ENCODE assay signal across 13 cellular contexts in genomic region chr11:78131956-78132355, GRCh38. TPM values are rescaled to one million over a fixed set of nuclear protein-coding genes. Genes with fewer than 3 reads are reported as not detected.
A peak's percentile ranks its signal among the peaks of the same experiment; 100 is the strongest.
DNase-seq lines count a peak whose midpoint lies in the region; ATAC-seq and TF ChIP-seq lines count a peak whose summit lies in the region.
"Had no signal": no experiment of that assay in that cellular context is flagged by ENCODE, and none has a peak within 500 bp of the region (broad histone marks: within the 10 kb centered on the region; RNA-seq: fewer than 3 reads in every experiment).

No MANE protein-coding gene starts in this region.

- H3K23ac ChIP-seq in IMR-90 (ENCODE audit: low read depth, low read length): no peak overlapping the region

- no peak overlapping the region for H3K14ac ChIP-seq in IMR-90 (replicated peaks; ENCODE audit: low read depth, low read length)

- no peak for TF ChIP-seq RAD21 in IMR-90 (IDR thresholded peaks at IDR 0.05; ENCODE audit: low read length)

- intact Hi-C loops in IMR-90 (cut with micrococcal nuclease): no loop called here

- H2BK20ac ChIP-seq in IMR-90 (ENCODE audit: low read depth, low read length): no peak overlapping the region

- no peaks in the 10 kb centered on the region for H3K27me3 ChIP-seq in IMR-90 (ENCODE audit: control insufficient read depth, insufficient read depth, low read length)
- H3K27me3 ChIP-seq: BE2C, sigmoid colon, suprapubic skin had no signal

- no peak overlapping the region for H3K4me3 ChIP-seq in IMR-90 (ENCODE audit: insufficient read depth, low read depth, low read length)
- H3K4me3 ChIP-seq: sigmoid colon, suprapubic skin had no signal

- H4K8ac ChIP-seq in IMR-90 (ENCODE audit: low read depth in 2 of 2, low read length in 2 of 2): no peak overlapping the region

- ATAC-seq in IMR-90 (ENCODE audit: low read depth): peak; percentile 75
- ATAC-seq: activated naive CD8-positive, alpha-beta T cell treated with anti-CD3 and anti-CD28 coated beads, Interleukin-2, amount 50 U/mL, for 24 hours; SK-N-SH treated with all-trans-retinoic acid at 6 μM for 48 hours had no signal

- no peak for TF ChIP-seq POLR2A in IMR-90 (IDR thresholded peaks at IDR 0.05; ENCODE audit: low read depth, low read length)

- no peak for TF ChIP-seq CTCF in IMR-90 (conservative IDR thresholded peaks at IDR 0.05; ENCODE audit: low read depth, low read length)
- no peak for TF ChIP-seq CTCF in mesothelial cell of epicardium (IDR thresholded peaks at IDR 0.05; ENCODE audit: unreplicated experiment)

- H3K9me3 Mint-ChIP-seq in mesothelial cell of epicardium: peaks cover 3% of the 10 kb centered on the region
- H3K9me3 Mint-ChIP-seq: activated naive CD8-positive, alpha-beta T cell treated with anti-CD3 and anti-CD28 coated beads, Interleukin-2, amount 50 U/mL, for 24 hours had no signal

- no peaks in the 10 kb centered on the region for H4K20me1 ChIP-seq in IMR-90 (ENCODE audit: insufficient read depth, low read length)

- H3K9ac ChIP-seq in IMR-90 (ENCODE audit: low read depth, low read length): no peak overlapping the region

- peaks cover 11 to 32% of the 10 kb centered on the region in 2 experiments for H3K79me1 ChIP-seq in IMR-90 (ENCODE audit: low read depth in 1 of 2, low read length in 2 of 2)

- H3K27ac ChIP-seq in IMR-90 (ENCODE audit: insufficient read depth, low read length) (no peak overlapping the region), epithelial cell of prostate (peak overlapping the region; percentile 49)
- H3K27ac ChIP-seq: sigmoid colon, suprapubic skin had no signal

- no peak overlapping the region for H2AFZ ChIP-seq in IMR-90 (replicated peaks; ENCODE audit: low read length, poor library complexity)

- H2AK9ac ChIP-seq in IMR-90 (replicated peaks; ENCODE audit: low read depth, low read length, poor library complexity): no peak overlapping the region

- no peak overlapping the region for H3K4me2 ChIP-seq in IMR-90 (ENCODE audit: low read depth, low read length)

- H3K27ac Mint-ChIP-seq in mesothelial cell of epicardium: no peak overlapping the region
- H3K27ac Mint-ChIP-seq: activated naive CD8-positive, alpha-beta T cell treated with anti-CD3 and anti-CD28 coated beads, Interleukin-2, amount 50 U/mL, for 24 hours had no signal

- 100% methylated on average over 1 of the region's 3 CpGs; no CpG with 5 or more reads in 1 of the 2 experiments for WGBS in IMR-90 (ENCODE audit: extremely low coverage in 2 of 2, insufficient read length in 1 of 2), 2 experiments

- no peak overlapping the region for H3K4ac ChIP-seq in IMR-90 (ENCODE audit: low read depth, low read length)

- no peak overlapping the region for H3K4me3 Mint-ChIP-seq in mesothelial cell of epicardium
- H3K4me3 Mint-ChIP-seq: activated naive CD8-positive, alpha-beta T cell treated with anti-CD3 and anti-CD28 coated beads, Interleukin-2, amount 50 U/mL, for 24 hours had no signal

- no TSS peak for BruUV-seq in IMR-90 (replicated peaks; lab: Mats Ljungman, UMichigan)

- POLR2A ChIA-PET in IMR-90 (lab: Charles Lee; ENCODE audit: unreplicated experiment): no interaction called here

- H3K36me3 Mint-ChIP-seq in mesothelial cell of epicardium: peaks cover 15% of the 10 kb centered on the region

- dilution Hi-C loops in IMR-90 (cut with HindIII; ENCODE audit: low sequenced_read_pairs, unreplicated experiment): no loop called here

- peak; percentile 54 for DNase-seq in AG20443 (ENCODE audit: low spot score)
- peak; percentile 75 for DNase-seq in IMR-90
- DNase-seq in epithelial cell of prostate (ENCODE audit: low read depth, low spot score): peak; percentile 64
- no peak for DNase-seq in NCI-H774 (lab: John Stamatoyannopoulos, UW)
- DNase-seq in NCI-H526 treated with DMSO at 0.1 percent for 48 hours (lab: John Stamatoyannopoulos, UW): no peak
- DNase-seq in mesothelial cell of epicardium (ENCODE audit: low spot score in 2 of 2, unreplicated experiment in 2 of 2): no peak
- DNase-seq: activated naive CD8-positive, alpha-beta T cell treated with anti-CD3 and anti-CD28 coated beads, Interleukin-2, amount 50 U/mL, for 24 hours; BE2C; KG1; NCI-H1092 treated with DMSO at 0.1 percent for 48 hours; sigmoid colon had no signal

- no peaks in the 10 kb centered on the region for H3K9me3 ChIP-seq in IMR-90 (ENCODE audit: control insufficient read depth, insufficient read depth, low read length)
- H3K9me3 ChIP-seq: BE2C, sigmoid colon, suprapubic skin had no signal

- H2AK5ac ChIP-seq in IMR-90 (ENCODE audit: low read depth, low read length): no peak overlapping the region

- peaks cover 3% of the 10 kb centered on the region; the same call in 1 of the 2 replicates for H3K9me1 ChIP-seq in IMR-90 (ENCODE audit: insufficient read depth, low read length)

- no peaks in the 10 kb centered on the region for H3K27me3 Mint-ChIP-seq in mesothelial cell of epicardium (ENCODE audit: low read depth)
- H3K27me3 Mint-ChIP-seq: activated naive CD8-positive, alpha-beta T cell treated with anti-CD3 and anti-CD28 coated beads, Interleukin-2, amount 50 U/mL, for 24 hours had no signal

- H3K36me3 ChIP-seq in IMR-90 (ENCODE audit: control insufficient read depth, insufficient read depth, low read length): no peaks in the 10 kb centered on the region
- H3K36me3 ChIP-seq: sigmoid colon, suprapubic skin had no signal

- H4K5ac ChIP-seq in IMR-90 (ENCODE audit: low read depth, low read length): no peak overlapping the region

- no peak overlapping the region for H2BK5ac ChIP-seq in IMR-90 (ENCODE audit: low read depth, low read length, poor library complexity, severe bottlenecking)

- no peak overlapping the region for H2BK120ac ChIP-seq in IMR-90 (ENCODE audit: low read depth, low read length)

- no peak overlapping the region for H4K91ac ChIP-seq in IMR-90 (ENCODE audit: insufficient read depth, low read depth, low read length)

- no peaks in the 10 kb centered on the region; the same call in 1 of the 2 replicates for H3K4me1 ChIP-seq in IMR-90 (ENCODE audit: control insufficient read depth, insufficient read depth, low read length)
- H3K4me1 ChIP-seq: BE2C, sigmoid colon, suprapubic skin had no signal

- no peak overlapping the region for H3K56ac ChIP-seq in IMR-90 (ENCODE audit: extremely low read depth, insufficient read depth, low read length)

- in situ Hi-C loops in IMR-90 (cut with MboI; ENCODE audit: low sequenced_read_pairs): loop anchor here (10.0 kb wide), 1 partner anchor 283 kb away; the partner anchor contains the start of gene GAB2

- CTCF ChIA-PET in IMR-90 (lab: Yijun Ruan, JAX): interaction anchor here (0.7 kb wide), 1 partner anchor 42 kb away, joined by 5 read pairs; no protein-coding TSS in a partner anchor

- no peak overlapping the region for H2BK15ac ChIP-seq in IMR-90 (ENCODE audit: low read depth, low read length)

- no peak overlapping the region for H3K18ac ChIP-seq in IMR-90 (ENCODE audit: low read depth, low read length)

- no peaks in the 10 kb centered on the region for H3K4me1 Mint-ChIP-seq in mesothelial cell of epicardium

TF ChIP-seq in IMR-90, 13 proteins besides CTCF, POLR2A, EP300 and RAD21 (continues in another document):
- TF ChIP-seq RCOR1 (IDR thresholded peaks at IDR 0.05; ENCODE audit: insufficient replicate concordance, low read length) (no peak), BHLHE40 (IDR thresholded peaks at IDR 0.05; ENCODE audit: low read depth, low read length) (no peak), CEBPB (IDR thresholded peaks at IDR 0.05; ENCODE audit: low read depth, low read length) (no peak), MXI1 (IDR thresholded peaks at IDR 0.05; ENCODE audit: borderline replicate concordance, low read depth, low read length) (no peak), FOS (IDR thresholded peaks at IDR 0.05; ENCODE audit: low read depth, low read length) (no peak), SMC3 (IDR thresholded peaks at IDR 0.05; ENCODE audit: low read depth, low read length) (no peak), MAFK (IDR thresholded peaks at IDR 0.05; ENCODE audit: low read depth, low read length) (no peak), RFX5 (IDR thresholded peaks at IDR 0.05; ENCODE audit: low read depth, low read length) (no peak), MAZ (IDR thresholded peaks at IDR 0.05; ENCODE audit: borderline replicate concordance, low read depth, low read length) (no peak), ELK1 (IDR thresholded peaks at IDR 0.05; ENCODE audit: borderline replicate concordance, low read depth, low read length) (no peak), NFE2L2 (IDR thresholded peaks at IDR 0.05; ENCODE audit: low read depth, low read length) (no peak), CHD1 (IDR thresholded peaks at IDR 0.05; ENCODE audit: low read depth, low read length) (no peak)

RNA-seq across cellular contexts. Expression of gene ALG8, which starts 7.5 kb away (rescaled TPM):
- total RNA-seq in IMR-90 (2012; rRNA removed): 27.8 and 53.0 TPM in 2 replicates
- 28.2 and 31.8 TPM in 2 replicates for polyA plus RNA-seq in IMR-90 (2012; rRNA removed)
- polyA plus RNA-seq in IMR-90 (2012; cell fraction: cytosol; rRNA removed): 14.0 and 21.5 TPM in 2 replicates
- 10.9 and 36.2 TPM in 2 replicates for polyA plus RNA-seq in IMR-90 (2012; cell fraction: nucleus; rRNA removed; ENCODE audit: low replicate concordance)
- total RNA-seq in mesothelial cell of epicardium: 53.7 to 63.0 TPM (median 61.6 TPM) in 3 replicates

RNA-seq across cellular contexts. Expression of gene NDUFC2, which starts 52.3 kb away (rescaled TPM):
- 143 and 146 TPM in 2 replicates for total RNA-seq in IMR-90 (2012; rRNA removed)
- polyA plus RNA-seq in IMR-90 (2012; rRNA removed): 327 and 340 TPM in 2 replicates
- 318 and 528 TPM in 2 replicates for polyA plus RNA-seq in IMR-90 (2012; cell fraction: cytosol; rRNA removed)
- 62.6 and 69.0 TPM in 2 replicates for polyA plus RNA-seq in IMR-90 (2012; cell fraction: nucleus; rRNA removed; ENCODE audit: low replicate concordance)
- total RNA-seq in mesothelial cell of epicardium: 169 to 171 TPM (median 169 TPM) in 3 replicates

RNA-seq across cellular contexts. Expression of gene KCTD21, which starts 56.5 kb away (rescaled TPM):
- total RNA-seq in IMR-90 (2012; rRNA removed) (12.2 and 12.5 TPM in 2 replicates), mesothelial cell of epicardium (5.1 to 7.2 TPM (median 5.2 TPM) in 3 replicates)
- polyA plus RNA-seq in IMR-90 (2012; rRNA removed): 12.2 TPM in 2 replicates
- polyA plus RNA-seq in IMR-90 (2012; cell fraction: cytosol; rRNA removed): 7.1 and 14.7 TPM in 2 replicates
- 7.7 and 13.5 TPM in 2 replicates for polyA plus RNA-seq in IMR-90 (2012; cell fraction: nucleus; rRNA removed; ENCODE audit: low replicate concordance)

RNA-seq across cellular contexts. Expression of gene USP35, which starts 56.8 kb away (rescaled TPM):
- 2.2 and 2.7 TPM in 2 replicates for total RNA-seq in IMR-90 (2012; rRNA removed)
- polyA plus RNA-seq in IMR-90 (2012; rRNA removed): 10.4 and 11.3 TPM in 2 replicates
- polyA plus RNA-seq in IMR-90 (2012; cell fraction: cytosol; rRNA removed): 6.7 and 7.5 TPM in 2 replicates
- 34.8 and 58.2 TPM in 2 replicates for polyA plus RNA-seq in IMR-90 (2012; cell fraction: nucleus; rRNA removed; ENCODE audit: low replicate concordance)
- 12.3 to 13.4 TPM (median 13.2 TPM) in 3 replicates for total RNA-seq in mesothelial cell of epicardium

Comparison
In these comparisons a context has a peak if more than half of its experiments do, and no peak if none do; other contexts are left out.
1. DNase-seq: peak in AG20443 (single experiment), IMR-90 (single experiment) and epithelial cell of prostate (single experiment); none in NCI-H774 (single experiment), NCI-H526 treated with DMSO at 0.1 percent for 48 hours (single experiment) and mesothelial cell of epicardium (0 of 2).